In the genomic region with DNA sequence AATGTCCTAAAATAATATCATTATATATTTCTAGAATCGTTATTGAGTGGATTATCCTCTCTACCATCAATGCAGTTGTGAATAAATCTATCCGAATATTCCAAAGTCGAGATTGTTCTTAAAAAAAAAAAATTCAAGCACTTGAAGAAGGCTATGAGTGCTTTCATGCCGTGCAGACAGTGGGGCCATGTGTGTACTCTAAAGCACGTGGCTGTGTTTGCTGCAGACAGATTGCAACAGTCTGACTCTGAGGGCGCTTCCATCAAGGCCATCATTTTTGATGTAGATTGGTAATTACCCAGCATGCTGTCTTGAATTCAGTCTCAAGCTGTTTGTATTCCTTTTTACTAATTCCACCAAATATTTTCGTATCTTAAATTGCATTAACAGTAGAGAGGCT, we compare ENCODE assay signal across 18 cellular contexts.
DNase-seq lines count a peak whose midpoint lies in the region; ATAC-seq and TF ChIP-seq lines count a peak whose summit lies in the region.
"Had no signal": no experiment of that assay in that cellular context is flagged by ENCODE, and none has a peak within 500 bp of the region (broad histone marks: within the 10 kb centered on the region; RNA-seq: fewer than 3 reads in every experiment).

No MANE protein-coding gene starts in this region.

- TF ChIP-seq CTCF in BE2C (IDR thresholded peaks at IDR 0.05; ENCODE audit: low read depth, low read length), result no peak
- TF ChIP-seq CTCF in choroid plexus epithelial cell (conservative IDR thresholded peaks at IDR 0.05; ENCODE audit: low read depth, low read length), result no peak
- TF ChIP-seq CTCF in mammary epithelial cell (conservative IDR thresholded peaks at IDR 0.05 in 1 of 2, IDR thresholded peaks at IDR 0.05 in 1 of 2; ENCODE audit: extremely low read depth in 1 of 2, insufficient read depth in 1 of 2, low read depth in 1 of 2, low read length in 2 of 2), result no peak

- no peaks in the 10 kb centered on the region for H3K27me3 ChIP-seq in BE2C
- no peaks in the 10 kb centered on the region for H3K27me3 ChIP-seq in mammary epithelial cell (ENCODE audit: insufficient read depth, low read length)

- CTCF ChIA-PET in mammary epithelial cell (lab: Charles Lee; ENCODE audit: low non-redundant PET), result no interaction called here

- dilution Hi-C loops in mammary epithelial cell (cut with HindIII; ENCODE audit: low sequenced_read_pairs), result no loop called here

- H3K4me1 ChIP-seq in BE2C (no peaks in the 10 kb centered on the region), mammary epithelial cell (ENCODE audit: insufficient read depth, low read length) (no peaks in the 10 kb centered on the region)

- H3K27ac ChIP-seq in mammary epithelial cell (ENCODE audit: insufficient read depth, low read depth, low read length), result no peak overlapping the region

- DNase-seq in DMS53 (lab: John Stamatoyannopoulos, UW) (peak; percentile 40), DMS53 treated with DMSO at 0.1 percent for 48 hours (lab: John Stamatoyannopoulos, UW; ENCODE audit: unreplicated experiment) (no peak), BE2C (peak; percentile 16), NCI-H2227 treated with DMSO at 0.1 percent for 48 hours (lab: John Stamatoyannopoulos, UW) (peak; percentile 21), choroid plexus epithelial cell (ENCODE audit: low read depth) (peak; percentile 29), mammary epithelial cell (no peak), NCI-H2029 treated with DMSO at 0.1 percent for 48 hours (lab: John Stamatoyannopoulos, UW) (no peak)
- DNase-seq: 8988T, C1 segment of cervical spinal cord, DMS79, HCEC 1CT, Karpas-422, MM.1S, NCI-H1694, NCI-H774, T-helper 2 cell had no signal

- intact Hi-C loops in mammary epithelial cell (cut with micrococcal nuclease), result no loop called here

- H3K9me3 ChIP-seq in BE2C (no peaks in the 10 kb centered on the region), mammary epithelial cell (replicated peaks; ENCODE audit: insufficient read depth, low read length) (peaks cover 6% of the 10 kb centered on the region)

- 30% methylated on average over 6 of the region's 7 CpGs for WGBS in mammary epithelial cell (ENCODE audit: low coverage, missing lambda C conversion rate)

- ATAC-seq in GM18502 (IDR thresholded peaks at IDR 0.05; ENCODE audit: poor library complexity, unreplicated experiment), result no peak
- ATAC-seq: GM12878 had no signal

- H3K4me2 ChIP-seq in mammary epithelial cell (ENCODE audit: insufficient read depth, low read depth, low read length), result no peak overlapping the region

- H2AFZ ChIP-seq in mammary epithelial cell (ENCODE audit: low read depth, low read length), result no peak overlapping the region

- in situ Hi-C loops in mammary epithelial cell (cut with MboI; ENCODE audit: low sequenced_read_pairs in 2 of 2), result no loop called here

- no peaks in the 10 kb centered on the region for H3K79me2 ChIP-seq in mammary epithelial cell (ENCODE audit: insufficient read depth, low read length)

- no peak overlapping the region for H3K4me3 ChIP-seq in BE2C (ENCODE audit: low read depth, low read length)
- H3K4me3 ChIP-seq in choroid plexus epithelial cell (ENCODE audit: low read depth, low read length), result no peak overlapping the region
- H3K4me3 ChIP-seq in mammary epithelial cell (replicated peaks in 1 of 3; ENCODE audit: insufficient read depth in 1 of 3, low read depth in 2 of 3, low read length in 3 of 3), result no peak overlapping the region
- H3K4me3 ChIP-seq: GM12878 had no signal

- BruUV-seq in mammary epithelial cell (replicated peaks; lab: Mats Ljungman, UMichigan), result no TSS peak

- H3K9ac ChIP-seq in mammary epithelial cell (ENCODE audit: insufficient read depth, low read length), result no peak overlapping the region

- H4K20me1 ChIP-seq in mammary epithelial cell (ENCODE audit: insufficient read depth, low read length), result no peaks in the 10 kb centered on the region

- H3K36me3 ChIP-seq in BE2C, result no peaks in the 10 kb centered on the region
- H3K36me3 ChIP-seq in mammary epithelial cell (ENCODE audit: insufficient read depth, low read length), result no peaks in the 10 kb centered on the region

Comparison
In these comparisons a context has a peak if more than half of its experiments do, and no peak if none do; other contexts are left out.
1. DNase-seq: peak in DMS53 (single experiment), BE2C (single experiment), NCI-H2227 treated with DMSO at 0.1 percent for 48 hours (single experiment) and choroid plexus epithelial cell (single experiment); none in DMS53 treated with DMSO at 0.1 percent for 48 hours (single experiment), mammary epithelial cell (single experiment) and NCI-H2029 treated with DMSO at 0.1 percent for 48 hours (single experiment).